In the genomic region with DNA sequence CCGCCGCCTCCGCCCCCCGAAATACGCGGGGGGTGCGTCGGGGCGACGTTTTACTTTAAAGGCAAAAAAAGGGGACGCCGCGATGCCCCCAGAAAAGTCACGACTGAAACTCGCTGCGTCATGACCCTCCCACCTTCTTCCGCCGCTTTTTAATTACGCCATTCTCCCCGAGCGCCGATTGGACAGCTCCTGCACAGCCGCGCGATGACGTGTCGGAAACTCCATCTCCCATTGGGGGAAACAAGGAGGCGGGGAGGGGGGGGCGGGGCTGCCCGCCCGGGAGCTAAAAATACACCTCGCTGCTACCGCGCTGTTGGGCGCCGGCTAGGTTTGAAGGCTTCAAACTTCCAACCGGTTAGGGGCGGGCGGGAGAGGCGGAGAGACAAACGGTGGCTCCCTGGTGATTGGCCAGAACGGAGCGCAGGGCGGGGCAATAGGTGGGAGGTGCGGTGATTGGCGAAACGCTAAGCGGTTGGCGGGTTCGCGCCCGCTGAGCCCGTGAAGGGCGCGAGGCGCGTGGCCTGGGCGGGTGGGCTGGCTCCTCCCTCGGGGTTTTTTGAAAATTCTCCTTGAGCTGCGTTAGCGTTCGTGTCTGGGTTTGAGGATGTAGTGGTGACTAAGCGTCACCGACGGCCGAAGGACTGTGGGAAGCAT, we compare ENCODE assay signal across 8 cellular contexts. TPM values are rescaled to one million over a fixed set of nuclear protein-coding genes. Genes with fewer than 3 reads are reported as not detected.
DNase-seq lines count a peak whose midpoint lies in the region; TF ChIP-seq lines count a peak whose summit lies in the region.

A gene with protein sequence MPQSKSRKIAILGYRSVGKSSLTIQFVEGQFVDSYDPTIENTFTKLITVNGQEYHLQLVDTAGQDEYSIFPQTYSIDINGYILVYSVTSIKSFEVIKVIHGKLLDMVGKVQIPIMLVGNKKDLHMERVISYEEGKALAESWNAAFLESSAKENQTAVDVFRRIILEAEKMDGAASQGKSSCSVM (minus strand): TSS at position 131 of the 654 bp plus-strand sequence. CDS start 384 bp downstream, outside the sequence.

- peaks cover 11% of the 10 kb centered on the region for H3K36me3 Mint-ChIP-seq in neural crest cell (ENCODE audit: low read depth)

- peak within 1 kb of the TSS; percentile 78 for H3K9ac ChIP-seq in MM.1S (ENCODE audit: low read length)
- H3K9ac ChIP-seq in stomach smooth muscle (ENCODE audit: low read length in 2 of 2), result peak within 1 kb of the TSS; percentile 92 to 98

- peaks cover 3% of the 10 kb centered on the region for H3K4me1 ChIP-seq in HAP-1
- peaks cover 30% of the 10 kb centered on the region for H3K4me1 ChIP-seq in MM.1S (ENCODE audit: low read length)
- H3K4me1 ChIP-seq in stomach smooth muscle (ENCODE audit: control insufficient read depth, insufficient read depth, low read length), result peaks cover 27% of the 10 kb centered on the region

- H3K4me3 Mint-ChIP-seq in neural crest cell, result peak within 1 kb of the TSS; percentile 99

- peaks cover 33% of the 10 kb centered on the region for H4K20me1 ChIP-seq in MM.1S (ENCODE audit: insufficient read depth, low read length)

- in situ Hi-C loops in HAP-1 (cut with MboI; ENCODE audit: low sequenced_read_pairs), result no loop called here

- no peaks in the 10 kb centered on the region for H3K27me3 Mint-ChIP-seq in neural crest cell (ENCODE audit: low read depth)

- DNase-seq in ELR (ENCODE audit: low read depth) (peak; percentile 99), HAP-1 (ENCODE audit: low spot score in 2 of 2) (peak; percentile 96 to 98), MM.1S (peak; percentile 100), SIG-M5 (lab: John Stamatoyannopoulos, UW) (peak; percentile 86), activated gamma-delta T cell treated with Interleukin-2 at 50 U/mL for 16 hours (peak; percentile 97), foreskin fibroblast (peak; percentile 99 to 100), neural crest cell (ENCODE audit: low read depth, low spot score) (peak; percentile 90)

- H3K27ac Mint-ChIP-seq in neural crest cell (ENCODE audit: unreplicated experiment), result peak within 1 kb of the TSS; percentile 97

- peak within 1 kb of the TSS; percentile 84 for H3K4me2 ChIP-seq in MM.1S (ENCODE audit: low read depth, low read length)

- H3K27me3 ChIP-seq in HAP-1 (ENCODE audit: low read depth) (no peaks in the 10 kb centered on the region), MM.1S (replicated peaks; ENCODE audit: insufficient read depth, low read length) (no peaks in the 10 kb centered on the region), stomach smooth muscle (ENCODE audit: control insufficient read depth in 1 of 2, insufficient read depth in 2 of 2, low read length in 2 of 2) (no peaks in the 10 kb centered on the region)

- peaks cover 36% of the 10 kb centered on the region for H3K4me1 Mint-ChIP-seq in neural crest cell

- H3K27ac ChIP-seq in MM.1S (ENCODE audit: low read length), result peak within 1 kb of the TSS; percentile 79
- H3K27ac ChIP-seq in stomach smooth muscle (ENCODE audit: low read length), result peak within 1 kb of the TSS; percentile 94

- H3K79me2 ChIP-seq in MM.1S (ENCODE audit: low read length), result peaks cover 41% of the 10 kb centered on the region

- H3F3A ChIP-seq in MM.1S (ENCODE audit: insufficient read depth, low read length), result peaks cover 25% of the 10 kb centered on the region

- H3K9me3 ChIP-seq in HAP-1 (peaks cover 3% of the 10 kb centered on the region; the same call in 1 of the 2 replicates), MM.1S (replicated peaks; ENCODE audit: insufficient read depth, low read length) (no peaks in the 10 kb centered on the region), stomach smooth muscle (ENCODE audit: control insufficient read depth in 2 of 2, low read length in 2 of 2) (no peaks in the 10 kb centered on the region)

- peak within 1 kb of the TSS; percentile 75 for H2AFZ ChIP-seq in MM.1S (ENCODE audit: low read length)

- H3K4me3 ChIP-seq in HAP-1 (peak within 1 kb of the TSS; percentile 70), MM.1S (ENCODE audit: low read length) (peak within 1 kb of the TSS; percentile 95), foreskin fibroblast (ENCODE audit: low read depth in 1 of 2, low read length in 2 of 2) (peak within 1 kb of the TSS; percentile 81 to 91), stomach smooth muscle (ENCODE audit: low read length in 2 of 2) (peak within 1 kb of the TSS; percentile 83 to 88)

- TF ChIP-seq CTCF in MM.1S (IDR thresholded peaks at IDR 0.05; ENCODE audit: low read length) (no peak), foreskin fibroblast (IDR thresholded peaks at IDR 0.05; ENCODE audit: low read depth, low read length) (no peak), neural crest cell (conservative IDR thresholded peaks at IDR 0.05) (no peak)

- H3K9me3 Mint-ChIP-seq in neural crest cell, result peaks cover 2% of the 10 kb centered on the region

- H3K9me2 ChIP-seq in MM.1S (replicated peaks; ENCODE audit: insufficient read depth, low read length), result no peaks in the 10 kb centered on the region

- no peaks in the 10 kb centered on the region; the same call in 1 of the 2 replicates for H3K36me3 ChIP-seq in HAP-1 (replicated peaks)
- no peaks in the 10 kb centered on the region for H3K36me3 ChIP-seq in MM.1S (replicated peaks; ENCODE audit: insufficient read depth, low read length)
- no peaks in the 10 kb centered on the region for H3K36me3 ChIP-seq in stomach smooth muscle (ENCODE audit: control insufficient read depth in 2 of 2, insufficient read depth in 2 of 2, low read length in 2 of 2)

RNA-seq across cellular contexts. Expression of the gene that starts here (rescaled TPM):
- total RNA-seq in neural crest cell, result 92.9 and 108 TPM in 2 replicates

Comparison
In these comparisons a context has a peak if more than half of its experiments do, and no peak if none do; other contexts are left out.
1. Peak in every context shown above with its lines: DNase-seq, H3K4me3 ChIP-seq and H3K27ac ChIP-seq.